8 cellular contexts compared by ENCODE assay signal in the genomic region with DNA sequence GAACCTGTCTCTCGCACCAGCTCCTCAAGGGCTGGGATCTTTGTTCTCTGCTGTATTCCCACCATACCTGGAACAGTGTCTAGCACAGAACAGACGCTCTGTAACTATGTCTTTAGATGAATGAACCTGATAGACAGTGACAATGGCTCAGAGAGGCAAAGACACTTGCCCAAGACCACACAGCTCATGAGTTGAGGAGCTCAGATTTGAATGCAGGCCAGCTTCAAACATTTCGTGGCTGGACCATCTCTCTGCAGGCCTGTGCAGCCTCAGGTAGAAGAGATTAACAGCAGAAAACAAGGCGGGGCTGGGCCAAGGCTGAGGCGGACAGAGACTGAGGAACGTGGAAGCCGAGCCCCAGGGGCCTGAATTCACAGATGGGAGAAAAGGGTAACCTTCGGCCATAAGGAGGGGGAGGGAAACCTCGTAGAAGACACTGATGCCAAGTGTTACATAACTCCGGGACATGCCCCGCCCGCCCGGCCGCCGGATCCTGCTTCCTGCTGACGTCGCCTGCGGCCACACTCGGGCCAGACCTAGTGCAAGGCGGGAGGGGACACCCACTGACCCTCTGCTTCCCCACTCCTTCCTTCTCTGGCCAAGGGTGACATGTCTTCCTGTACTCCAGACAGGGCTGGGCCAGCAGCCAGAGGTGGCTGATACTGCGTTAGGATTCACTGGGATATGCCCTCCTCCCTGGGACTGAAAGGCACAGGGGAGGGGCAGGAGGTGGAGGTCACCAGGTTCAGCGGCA.
A peak's percentile ranks its signal among the peaks of the same experiment; 100 is the strongest.
DNase-seq lines count a peak whose midpoint lies in the region; ATAC-seq and TF ChIP-seq lines count a peak whose summit lies in the region.

No MANE protein-coding gene starts in this region.

- POLR2A ChIA-PET in PC-9 (lab: Charles Lee; ENCODE audit: unreplicated experiment): interaction anchor here (0.6 to 0.8 kb wide), 3 partner anchors 12 to 49 kb away, joined by 3 to 11 read pairs (median 3); no protein-coding TSS in a partner anchor

- H3K4me1 ChIP-seq in PC-9 (replicated peaks; ENCODE audit: insufficient read depth) (peaks cover 52% of the 10 kb centered on the region), endodermal cell (ENCODE audit: control insufficient read depth, insufficient read depth, low read length) (no peaks in the 10 kb centered on the region), muscle layer of duodenum (ENCODE audit: control insufficient read depth in 1 of 2, insufficient read depth in 2 of 2, low read length in 2 of 2) (peaks cover 25 to 55% of the 10 kb centered on the region in 2 donors)

- intact Hi-C loops in PC-9 (cut with micrococcal nuclease; ENCODE audit: unreplicated experiment): loop anchor here (1.0 kb wide), 2 partner anchors 12 to 60 kb away; no protein-coding TSS in a partner anchor

- DNase-seq in PC-9: peak; percentile 95 to 99
- DNase-seq in endodermal cell: no peak
- no peak for DNase-seq in NCI-H526 treated with DMSO at 0.1 percent for 48 hours (lab: John Stamatoyannopoulos, UW)
- no peak for DNase-seq in activated CD4-positive, alpha-beta T cell treated with anti-CD3 and anti-CD28 coated beads for 4 hours

- H3K4me2 ChIP-seq in PC-9: peak overlapping the region; percentile 100

- H3K79me2 ChIP-seq in PC-9 (ENCODE audit: low read depth): peaks cover 98% of the 10 kb centered on the region

- ATAC-seq in HG03196 (IDR thresholded peaks at IDR 0.05; ENCODE audit: unreplicated experiment) (no peak), HG03565 (IDR thresholded peaks at IDR 0.05; ENCODE audit: unreplicated experiment) (no peak)

- H3F3A ChIP-seq in PC-9 (ENCODE audit: insufficient read depth, low read depth): peaks cover 76% of the 10 kb centered on the region; the same call in 1 of the 2 replicates

- CTCF ChIA-PET in PC-9 (lab: Charles Lee): interaction anchor here (0.6 kb wide), 1 partner anchor 12 kb away, joined by 3 read pairs; no protein-coding TSS in a partner anchor

- H3K27me3 Mint-ChIP-seq in endodermal cell (ENCODE audit: insufficient read depth): no peaks in the 10 kb centered on the region

- no peaks in the 10 kb centered on the region for H3K4me1 Mint-ChIP-seq in endodermal cell

- H3K9ac ChIP-seq in endodermal cell (ENCODE audit: extremely low read depth, low read length, poor library complexity, severe bottlenecking): no peak overlapping the region

- H3K9me3 Mint-ChIP-seq in endodermal cell: no peaks in the 10 kb centered on the region

- H3K27me3 ChIP-seq in PC-9 (ENCODE audit: insufficient read depth, low read depth): no peaks in the 10 kb centered on the region
- no peaks in the 10 kb centered on the region for H3K27me3 ChIP-seq in endodermal cell (ENCODE audit: control insufficient read depth, insufficient read depth, low read length, poor library complexity, severe bottlenecking)
- H3K27me3 ChIP-seq in muscle layer of duodenum (ENCODE audit: low read depth, low read length): no peaks in the 10 kb centered on the region

- TF ChIP-seq CTCF in 22Rv1 (IDR thresholded peaks at IDR 0.05) (no peak), PC-9 (conservative IDR thresholded peaks at IDR 0.05) (no peak), endodermal cell (conservative IDR thresholded peaks at IDR 0.05) (no peak)

- H4K20me1 ChIP-seq in PC-9 (ENCODE audit: insufficient read depth): peaks cover 53% of the 10 kb centered on the region

- WGBS in endodermal cell (ENCODE audit: insufficient coverage in 1 of 2, insufficient read length in 1 of 2), 2 experiments: 92 to 96% methylated on average over 20 to 22 of the region's 22 CpGs

- peak overlapping the region; percentile 77 for H3K27ac Mint-ChIP-seq in endodermal cell

- H3K9me2 ChIP-seq in PC-9 (ENCODE audit: insufficient read depth): no peaks in the 10 kb centered on the region

- H3K4me3 ChIP-seq in PC-9 (no peak overlapping the region), endodermal cell (ENCODE audit: low read length) (no peak overlapping the region), muscle layer of duodenum (ENCODE audit: low read depth in 1 of 2, low read length in 2 of 2) (peak overlapping the region in 1 of 2 donors; percentile 26)

- no TSS peak for BruUV-seq in PC-9 (replicated peaks; lab: Mats Ljungman, UMichigan)

- H3K36me3 Mint-ChIP-seq in endodermal cell (ENCODE audit: low read depth): peaks cover 34% of the 10 kb centered on the region

- H3K9me3 ChIP-seq in PC-9 (ENCODE audit: insufficient read depth, low read depth): no peaks in the 10 kb centered on the region
- no peaks in the 10 kb centered on the region for H3K9me3 ChIP-seq in endodermal cell (ENCODE audit: control insufficient read depth, low read length)
- no peaks in the 10 kb centered on the region for H3K9me3 ChIP-seq in muscle layer of duodenum (ENCODE audit: control insufficient read depth in 1 of 2, low read length in 2 of 2)

- no peak overlapping the region for H3K4me3 Mint-ChIP-seq in endodermal cell

- no peak overlapping the region for H2AFZ ChIP-seq in PC-9

- H3K27ac ChIP-seq in 22Rv1 (peak overlapping the region; percentile 79), PC-9 (peak overlapping the region; percentile 53), endodermal cell (ENCODE audit: low read depth, low read length) (no peak overlapping the region), muscle layer of duodenum (ENCODE audit: low read length) (peak overlapping the region; percentile 83)

- peaks cover 40% of the 10 kb centered on the region for H3K36me3 ChIP-seq in PC-9 (ENCODE audit: low read depth)
- H3K36me3 ChIP-seq in endodermal cell (ENCODE audit: control insufficient read depth, insufficient read depth, low read length): peaks cover 27% of the 10 kb centered on the region
- peaks cover 45 to 47% of the 10 kb centered on the region in 2 donors for H3K36me3 ChIP-seq in muscle layer of duodenum (ENCODE audit: control insufficient read depth in 1 of 2, insufficient read depth in 2 of 2, low read length in 2 of 2)

Comparison
In these comparisons a context has a peak if more than half of its experiments do, and no peak if none do; other contexts are left out.
1. DNase-seq: peak in PC-9 (2 of 2); none in endodermal cell (single experiment), NCI-H526 treated with DMSO at 0.1 percent for 48 hours (single experiment) and activated CD4-positive, alpha-beta T cell treated with anti-CD3 and anti-CD28 coated beads for 4 hours (0 of 2).